Comparison of ENCODE assay signal across 1 cellular context in the genomic region with DNA sequence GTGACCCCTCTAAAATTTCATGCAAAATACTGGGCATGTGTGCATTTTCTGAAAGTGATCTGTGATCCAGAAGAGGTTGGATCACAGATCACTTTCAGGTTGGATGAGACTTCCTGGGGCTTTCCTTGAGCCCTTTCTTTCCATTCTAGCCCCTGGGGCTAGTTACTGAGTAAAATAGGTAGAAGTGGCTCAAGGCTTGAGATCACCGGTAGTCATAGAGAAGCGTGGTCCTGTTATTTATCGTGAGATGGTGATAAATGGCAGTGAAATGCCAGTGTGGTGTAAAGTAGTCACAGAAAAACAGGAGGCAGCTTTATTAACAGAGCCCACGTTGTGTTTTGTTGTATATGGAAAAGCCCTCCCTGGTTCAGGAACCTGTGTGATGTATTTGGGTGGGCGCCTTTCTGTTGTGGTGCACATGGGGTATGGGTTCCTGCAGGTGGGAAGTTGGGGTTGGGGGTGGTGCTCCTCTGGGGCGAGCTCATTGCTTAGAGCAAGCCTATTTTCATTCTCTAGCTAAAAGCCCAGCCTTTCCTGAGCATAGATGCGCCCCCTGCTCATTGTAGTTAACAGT.
TF ChIP-seq lines count a peak whose summit lies in the region.

No MANE protein-coding gene starts in this region.

TF ChIP-seq in SK-N-SH, 30 proteins besides CTCF, POLR2A, EP300 and RAD21 (continued from another document):
- TF ChIP-seq MXI1 (IDR thresholded peaks at IDR 0.05; ENCODE audit: low read depth, low read length) (no peak), FOXJ3 (CRISPR knock-in tag; IDR thresholded peaks at IDR 0.05) (no peak), FOXM1 (IDR thresholded peaks at IDR 0.05; ENCODE audit: low read depth) (no peak)
